Comparison of ENCODE assay signal across 10 cellular contexts in genomic region chr22:46684706-46685105, GRCh38. TPM values are rescaled to one million over a fixed set of nuclear protein-coding genes. Genes with fewer than 3 reads are reported as not detected.
DNase-seq lines count a peak whose midpoint lies in the region; ATAC-seq, FAIRE-seq and TF ChIP-seq lines count a peak whose summit lies in the region.
"Had no signal": no experiment of that assay in that cellular context is flagged by ENCODE, and none has a peak within 500 bp of the region (broad histone marks: within the 10 kb centered on the region; RNA-seq: fewer than 3 reads in every experiment).

No MANE protein-coding gene starts in this region.

- POLR2A ChIA-PET in K562 (lab: Yijun Ruan, JAX): no interaction called here

- CTCF ChIA-PET in K562 (lab: Yijun Ruan, JAX; ENCODE audit: low intra/inter-chr PET ratio): no interaction called here

- H3K9me3 Mint-ChIP-seq in CD4-positive, CD25-positive, alpha-beta regulatory T cell: no peaks in the 10 kb centered on the region
- H3K9me3 Mint-ChIP-seq in IgD-negative memory B cell: no peaks in the 10 kb centered on the region

- WGBS in K562 (ENCODE audit: insufficient coverage, low coverage, missing lambda C conversion rate): 44% methylated on average over 9 of the region's 10 CpGs

- in situ Hi-C loops in K562 (cut with MboI): no loop called here

- no peak for ATAC-seq in CD4-positive, CD25-positive, alpha-beta regulatory T cell (ENCODE audit: low read depth in 2 of 2)
- peak; percentile 80 for ATAC-seq in GM19455 (IDR thresholded peaks at IDR 0.05; ENCODE audit: unreplicated experiment)
- no peak for ATAC-seq in K562
- ATAC-seq in HG03025 (IDR thresholded peaks at IDR 0.05; ENCODE audit: low FRiP score, unreplicated experiment): no peak

- no peak overlapping the region for H3K4me2 ChIP-seq in K562 (ENCODE audit: insufficient read depth, low read length)

- H3K9me1 ChIP-seq in K562 (ENCODE audit: control insufficient read depth, insufficient read depth, low read length): no peaks in the 10 kb centered on the region

- no peak for DNase-seq in CD4-positive, CD25-positive, alpha-beta regulatory T cell
- DNase-seq in K562 (ENCODE audit: extremely low read depth in 1 of 4, low spot score in 3 of 4): no peak
- no peak for DNase-seq in cerebellar cortex (ENCODE audit: low spot score)
- DNase-seq in AG08395 (ENCODE audit: low spot score): no peak
- no peak for DNase-seq in activated naive CD4-positive, alpha-beta T cell treated with Interleukin-2 at 50 U/mL for 16 hours

- no peak for TF ChIP-seq CTCF in K562 (IDR thresholded peaks at IDR 0.05 in 2 of 3, conservative IDR thresholded peaks at IDR 0.05 in 1 of 3; ENCODE audit: insufficient read depth in 2 of 3, low read depth in 1 of 3, low read length in 3 of 3)

- H3K36me3 ChIP-seq in CD4-positive, CD25-positive, alpha-beta regulatory T cell (ENCODE audit: control insufficient read depth, insufficient read depth, low read length): peaks cover 40% of the 10 kb centered on the region
- peaks cover 8% of the 10 kb centered on the region; the same call in 1 of the 3 replicates for H3K36me3 ChIP-seq in K562 (ENCODE audit: control insufficient read depth, insufficient read depth, low read length)

- H2AFZ ChIP-seq in K562 (ENCODE audit: low read depth, low read length): no peak overlapping the region

- no peak for TF ChIP-seq EP300 in K562 (IDR thresholded peaks at IDR 0.05; ENCODE audit: low read length)

- no peaks in the 10 kb centered on the region for H3K9me3 ChIP-seq in CD4-positive, CD25-positive, alpha-beta regulatory T cell (ENCODE audit: control insufficient read depth in 2 of 2, low read length in 2 of 2)
- no peaks in the 10 kb centered on the region for H3K9me3 ChIP-seq in K562 (replicated peaks; ENCODE audit: control insufficient read depth, insufficient read depth, low read depth, low read length)
- H3K9me3 ChIP-seq: SJSA1 had no signal

- no peak overlapping the region for H3K4me3 ChIP-seq in CD4-positive, CD25-positive, alpha-beta regulatory T cell (ENCODE audit: low read depth, low read length)
- H3K4me3 ChIP-seq in K562: no peak overlapping the region
- H3K4me3 ChIP-seq: SJSA1 had no signal

- no peaks in the 10 kb centered on the region for H4K20me1 ChIP-seq in K562 (replicated peaks; ENCODE audit: control insufficient read depth, insufficient read depth, low read length)

- no peak overlapping the region for H3K4me3 Mint-ChIP-seq in CD4-positive, CD25-positive, alpha-beta regulatory T cell
- peak overlapping the region in 3 of 4 donors; percentile 51 to 83 (median 74) for H3K4me3 Mint-ChIP-seq in IgD-negative memory B cell

- intact Hi-C loops in K562 (cut with micrococcal nuclease): loop anchor here (10.0 kb wide), 1 partner anchor 120 kb away; no protein-coding TSS in a partner anchor

- H3K4me1 ChIP-seq in CD4-positive, CD25-positive, alpha-beta regulatory T cell (ENCODE audit: control insufficient read depth, insufficient read depth, low read length, poor library complexity, severe bottlenecking): peaks cover 12% of the 10 kb centered on the region
- peaks cover 0 to 7% of the 10 kb centered on the region in 2 experiments; a peak in 2 of 5 replicates for H3K4me1 ChIP-seq in K562 (replicated peaks in 1 of 2; ENCODE audit: control insufficient read depth in 2 of 2, insufficient read depth in 2 of 2, low read length in 2 of 2)

- no peaks in the 10 kb centered on the region for H3K79me2 ChIP-seq in K562 (ENCODE audit: control insufficient read depth, insufficient read depth, low read length)

- no peak for TF ChIP-seq RAD21 in K562 (CRISPR knock-in tag; conservative IDR thresholded peaks at IDR 0.05 in 1 of 2, IDR thresholded peaks at IDR 0.05 in 1 of 2)

- FAIRE-seq in K562 (lab: Jason Lieb, UNC): no peak
- FAIRE-seq: endometrium had no signal

- BruUV-seq in K562 (replicated peaks; lab: Mats Ljungman, UMichigan): TSS peak; percentile 42

- H3K27ac Mint-ChIP-seq in CD4-positive, CD25-positive, alpha-beta regulatory T cell: peak overlapping the region; percentile 35 to 74 (median 71)
- peak overlapping the region; percentile 7 to 90 (median 48) for H3K27ac Mint-ChIP-seq in IgD-negative memory B cell

- peaks cover 13% of the 10 kb centered on the region for H3K36me3 Mint-ChIP-seq in CD4-positive, CD25-positive, alpha-beta regulatory T cell
- H3K36me3 Mint-ChIP-seq in IgD-negative memory B cell: peaks cover 2% of the 10 kb centered on the region

- peak overlapping the region; percentile 33 for H3K27ac ChIP-seq in CD4-positive, CD25-positive, alpha-beta regulatory T cell (ENCODE audit: insufficient read depth, low read length, poor library complexity, severe bottlenecking)
- no peak overlapping the region for H3K27ac ChIP-seq in K562 (ENCODE audit: extremely low read depth, low read depth, low read length)
- H3K27ac ChIP-seq: SJSA1 had no signal

- TF ChIP-seq POLR2A in K562 (conservative IDR thresholded peaks at IDR 0.05): no peak

- H3K27me3 Mint-ChIP-seq in CD4-positive, CD25-positive, alpha-beta regulatory T cell: no peaks in the 10 kb centered on the region
- H3K27me3 Mint-ChIP-seq in IgD-negative memory B cell: peaks cover 18% of the 10 kb centered on the region

- H3K4me1 Mint-ChIP-seq in CD4-positive, CD25-positive, alpha-beta regulatory T cell: peaks cover 7 to 28% (median 20%) of the 10 kb centered on the region in 4 donors
- peaks cover 21 to 30% (median 28%) of the 10 kb centered on the region in 3 donors for H3K4me1 Mint-ChIP-seq in IgD-negative memory B cell

- no peak overlapping the region for H3K9ac ChIP-seq in K562 (ENCODE audit: insufficient read depth in 1 of 2, low read depth in 2 of 2, low read length in 2 of 2)

- no peaks in the 10 kb centered on the region for H3K27me3 ChIP-seq in CD4-positive, CD25-positive, alpha-beta regulatory T cell (ENCODE audit: control insufficient read depth, insufficient read depth, low read length)
- H3K27me3 ChIP-seq in K562 (ENCODE audit: control insufficient read depth in 2 of 2, insufficient read depth in 2 of 2, low read length in 2 of 2): no peaks in the 10 kb centered on the region
- H3K27me3 ChIP-seq: SJSA1 had no signal

TF ChIP-seq in K562, 482 proteins besides CTCF, POLR2A, EP300 and RAD21 (continues in another document):
- TF ChIP-seq CBFA2T2 (conservative IDR thresholded peaks at IDR 0.05) (0 out of 2 replicates have a peak, but pooled peaks have one; percentile 12), CBFA2T3 (IDR thresholded peaks at IDR 0.05) (peak; percentile 38), ZNF586 (CRISPR knock-in tag; conservative IDR thresholded peaks at IDR 0.05) (no peak), MYBL2 (IDR thresholded peaks at IDR 0.05; ENCODE audit: low read depth) (no peak), MYBL2 (CRISPR knock-in tag; IDR thresholded peaks at IDR 0.05; ENCODE audit: borderline replicate concordance) (no peak)

RNA-seq across cellular contexts. Expression of gene CERK, which starts 53.3 kb away (rescaled TPM):
- 105 TPM for total RNA-seq in CD4-positive, CD25-positive, alpha-beta regulatory T cell
- polyA plus RNA-seq in CD4-positive, CD25-positive, alpha-beta regulatory T cell: 10 to 100 TPM; 75.5 to 94.3 (median 81.5) TPM
- 11.7 TPM for polyA plus RNA-seq in IgD-negative memory B cell
- 19.9 and 29.6 TPM in 2 replicates for total RNA-seq in K562 (2011; cell fraction: chromatin; rRNA removed; ENCODE audit: low replicate concordance)
- total RNA-seq in K562 (2011; cell fraction: nucleolus; rRNA removed): 16.8 and 18.6 TPM in 2 replicates
- 22.0 and 23.9 TPM in 2 replicates for total RNA-seq in K562 (2011; cell fraction: nucleoplasm; rRNA removed)
- total RNA-seq in K562 (2014; rRNA removed): 10.7 and 12.2 TPM in 2 replicates
- 7.3 and 8.0 TPM in 2 replicates for total RNA-seq in K562 (2014; rRNA removed; fragmentation: Illumina TruSeq; extraction: Trizol)
- 14.5 and 14.9 TPM in 2 replicates for total RNA-seq in K562 (2015; rRNA removed; fragmentation: Illumina TruSeq; extraction: Trizol)
- 9.9 and 12.5 TPM in 2 replicates for total RNA-seq in K562 (2021)
- polyA plus RNA-seq in K562 (2011; rRNA removed): 11.8 and 12.7 TPM in 2 replicates
- 10.9 and 13.7 TPM in 2 replicates for polyA plus RNA-seq in K562 (2011; cell fraction: cytosol; rRNA removed)
- polyA plus RNA-seq in K562 (2011; cell fraction: nucleus; rRNA removed): 9.6 and 10.3 TPM in 2 replicates
- 10.9 and 13.1 TPM in 2 replicates for polyA plus RNA-seq in K562 (2012)
- 8.0 and 8.7 TPM in 2 replicates for polyA plus RNA-seq in K562 (2014; fragmentation: Illumina TruSeq; extraction: Trizol)
- polyA plus RNA-seq in K562 (2014; fragmentation: Nextera tagmentation; extraction: Ambion mirVana): 1 to 10 TPM; 1.1 to 1.3 TPM
- polyA plus RNA-seq in K562 (2014; rRNA removed): 8.3 and 8.6 TPM in 2 replicates
- 13.6 and 15.8 TPM in 2 replicates for polyA minus RNA-seq in K562 (2011; rRNA and poly(A)+ RNA removed)
- polyA minus RNA-seq in K562 (2011; cell fraction: cytosol; rRNA and poly(A)+ RNA removed): 9.7 and 12.5 TPM in 2 replicates
- 6.2 and 12.6 TPM in 2 replicates for polyA minus RNA-seq in K562 (2011; cell fraction: nucleus; rRNA and poly(A)+ RNA removed)

Comparison
In these comparisons a context has a peak if more than half of its experiments do, and no peak if none do; other contexts are left out.
1. H3K4me3 Mint-ChIP-seq: peak in IgD-negative memory B cell (3 of 4); none in CD4-positive, CD25-positive, alpha-beta regulatory T cell (0 of 4).